31 cellular contexts compared by ENCODE assay signal in genomic region chr2:3774336-3774735, GRCh38.
"Had no signal": no experiment of that assay in that cellular context is flagged by ENCODE, and none has a peak within 500 bp of the region (broad histone marks: within the 10 kb centered on the region; RNA-seq: fewer than 3 reads in every experiment).

No MANE protein-coding gene starts in this region.

- H3K27ac Mint-ChIP-seq: activated B cell treated with CpG ODN at 0.5 μM for 24 hours; activated CD4-positive, alpha-beta memory T cell treated with anti-CD3 and anti-CD28 coated beads, Interleukin-2, amount 10 ng/mL, durations not matched to agents 7 days and 5 days; activated CD4-positive, alpha-beta T cell treated with anti-CD3 and anti-CD28 coated beads, Interleukin-2, amount 10 ng/mL, durations not matched to agents 7 days and 5 days; activated naive CD4-positive, alpha-beta T cell treated with anti-CD3 and anti-CD28 coated beads for 36 hours; activated naive CD4-positive, alpha-beta T cell treated with anti-CD3 and anti-CD28 coated beads, Interleukin-2, amount 50 U/mL, for 24 hours; activated naive CD8-positive, alpha-beta T cell treated with anti-CD3 and anti-CD28 coated beads for 36 hours; activated naive CD8-positive, alpha-beta T cell treated with anti-CD3 and anti-CD28 coated beads, Interleukin-2, amount 50 U/mL, for 24 hours; activated T-helper 1 cell treated with anti-CD3 and anti-CD28 coated beads, Interleukin-12 subunit alpha, Interleukin-12 subunit beta, Interleukin-2, Interleukin-4 antibody, amounts not matched to agents 30 ng/mL and 10 ng/mL and 1 ng/mL, durations not matched to agents 14 hours and 24 hours and 36 hours; activated T-helper 2 cell treated with anti-CD3 and anti-CD28 coated beads, Interferon-gamma antibody, Interleukin-2, Interleukin-4, amounts not matched to agents 10 μg/mL and 5 μg/mL and 100 μg/mL, durations not matched to agents 14 hours and 24 hours and 36 hours; T-helper 17 cell; T-helper 2 cell treated with Interferon-gamma antibody and Interleukin-4, amounts not matched to agents 5 μg/mL and 100 μg/mL, for 36 hours had no signal

- H3K36me3 Mint-ChIP-seq: activated naive CD4-positive, alpha-beta T cell treated with anti-CD3 and anti-CD28 coated beads, Interleukin-2, amount 50 U/mL, for 24 hours; activated naive CD8-positive, alpha-beta T cell treated with anti-CD3 and anti-CD28 coated beads for 36 hours had no signal

- H3K4me3 Mint-ChIP-seq: activated B cell treated with CpG ODN at 0.5 μM for 24 hours; activated CD4-positive, alpha-beta memory T cell treated with anti-CD3 and anti-CD28 coated beads, Interleukin-2, amount 10 ng/mL, durations not matched to agents 7 days and 5 days; activated CD4-positive, alpha-beta T cell treated with anti-CD3 and anti-CD28 coated beads, Interleukin-2, amount 10 ng/mL, durations not matched to agents 7 days and 5 days; activated naive CD4-positive, alpha-beta T cell treated with anti-CD3 and anti-CD28 coated beads for 36 hours; activated naive CD4-positive, alpha-beta T cell treated with anti-CD3 and anti-CD28 coated beads, Interleukin-2, amount 50 U/mL, for 24 hours; activated naive CD8-positive, alpha-beta T cell treated with anti-CD3 and anti-CD28 coated beads for 36 hours; activated naive CD8-positive, alpha-beta T cell treated with anti-CD3 and anti-CD28 coated beads, Interleukin-2, amount 50 U/mL, for 24 hours; activated T-helper 1 cell treated with anti-CD3 and anti-CD28 coated beads, Interleukin-12 subunit alpha, Interleukin-12 subunit beta, Interleukin-2, Interleukin-4 antibody, amounts not matched to agents 30 ng/mL and 10 ng/mL and 1 ng/mL, durations not matched to agents 14 hours and 24 hours and 36 hours; T-helper 17 cell; T-helper 2 cell treated with Interferon-gamma antibody and Interleukin-4, amounts not matched to agents 5 μg/mL and 100 μg/mL, for 36 hours had no signal

- H3K4me1 ChIP-seq: adrenal gland, body of pancreas, colonic mucosa, esophagus muscularis mucosa, foreskin keratinocyte, gastrocnemius medialis had no signal

- H3K4me3 ChIP-seq: adrenal gland, body of pancreas, colonic mucosa, esophagus muscularis mucosa, gastrocnemius medialis, heart right ventricle had no signal

- H3K4me1 Mint-ChIP-seq: activated B cell treated with CpG ODN at 0.5 μM for 24 hours; activated CD4-positive, alpha-beta T cell treated with anti-CD3 and anti-CD28 coated beads, Interleukin-2, amount 10 ng/mL, durations not matched to agents 7 days and 5 days; activated naive CD4-positive, alpha-beta T cell treated with anti-CD3 and anti-CD28 coated beads, Interleukin-2, amount 50 U/mL, for 24 hours; activated naive CD8-positive, alpha-beta T cell treated with anti-CD3 and anti-CD28 coated beads for 36 hours; activated naive CD8-positive, alpha-beta T cell treated with anti-CD3 and anti-CD28 coated beads, Interleukin-2, amount 50 U/mL, for 24 hours; T-helper 17 cell had no signal

- H3K9me3 Mint-ChIP-seq: activated B cell treated with CpG ODN at 0.5 μM for 24 hours; activated CD4-positive, alpha-beta memory T cell treated with anti-CD3 and anti-CD28 coated beads, Interleukin-2, amount 10 ng/mL, durations not matched to agents 7 days and 5 days; activated naive CD4-positive, alpha-beta T cell treated with anti-CD3 and anti-CD28 coated beads for 36 hours; activated naive CD4-positive, alpha-beta T cell treated with anti-CD3 and anti-CD28 coated beads, Interleukin-2, amount 50 U/mL, for 24 hours; activated naive CD8-positive, alpha-beta T cell treated with anti-CD3 and anti-CD28 coated beads for 36 hours; activated naive CD8-positive, alpha-beta T cell treated with anti-CD3 and anti-CD28 coated beads, Interleukin-2, amount 50 U/mL, for 24 hours; activated T-helper 1 cell treated with anti-CD3 and anti-CD28 coated beads, Interleukin-12 subunit alpha, Interleukin-12 subunit beta, Interleukin-2, Interleukin-4 antibody, amounts not matched to agents 30 ng/mL and 10 ng/mL and 1 ng/mL, durations not matched to agents 14 hours and 24 hours and 36 hours; activated T-helper 2 cell treated with anti-CD3 and anti-CD28 coated beads, Interferon-gamma antibody, Interleukin-2, Interleukin-4, amounts not matched to agents 10 μg/mL and 5 μg/mL and 100 μg/mL, durations not matched to agents 14 hours and 24 hours and 36 hours had no signal

- H3K27ac ChIP-seq: adrenal gland, body of pancreas, colonic mucosa, esophagus muscularis mucosa, foreskin keratinocyte, gastrocnemius medialis, heart right ventricle, WERI-Rb-1 had no signal

- DNase-seq: activated B cell treated with CpG ODN at 0.5 μM for 24 hours; activated CD4-positive, alpha-beta memory T cell treated with anti-CD3 and anti-CD28 coated beads, Interleukin-2, amount 10 ng/mL, durations not matched to agents 7 days and 5 days; activated CD4-positive, alpha-beta T cell treated with anti-CD3 and anti-CD28 coated beads, Interleukin-2, amount 10 ng/mL, durations not matched to agents 7 days and 5 days; activated CD4-positive, alpha-beta T cell treated with anti-CD3 and anti-CD28 coated beads, Interleukin-2, amount 50 U/mL, for 4 hours; activated effector memory CD4-positive, alpha-beta T cell treated with anti-CD3 and anti-CD28 coated beads, Interleukin-2, amount 50 U/mL, for 16 hours; activated naive CD4-positive, alpha-beta T cell treated with anti-CD3 and anti-CD28 coated beads for 36 hours; activated naive CD8-positive, alpha-beta T cell treated with anti-CD3 and anti-CD28 coated beads for 36 hours; activated naive CD8-positive, alpha-beta T cell treated with anti-CD3 and anti-CD28 coated beads, Interleukin-2, amount 50 U/mL, for 24 hours; activated T-cell treated with anti-CD3 and anti-CD28 coated beads, Interleukin-2, amount 50 U/mL, for 1 hour; activated T-cell treated with anti-CD3 and anti-CD28 coated beads, Interleukin-2, amount 50 U/mL, for 48 hours; adrenal gland; amygdala; aorta; body of pancreas; central memory CD4-positive, alpha-beta T cell; cerebellar nuclear complex; colonic mucosa; effector memory CD4-positive, alpha-beta T cell; erythroblast; gastrocnemius medialis; heart right ventricle; T-helper 1 cell; T-helper 17 cell; T1000; WERI-Rb-1 had no signal

- H3K27me3 ChIP-seq: body of pancreas, colonic mucosa, gastrocnemius medialis had no signal

- H3K36me3 ChIP-seq: adrenal gland, colonic mucosa, esophagus muscularis mucosa, gastrocnemius medialis, heart right ventricle, WERI-Rb-1 had no signal

- H3K9me3 ChIP-seq: adrenal gland, body of pancreas, colonic mucosa, esophagus muscularis mucosa, gastrocnemius medialis, heart right ventricle had no signal
